ENCODE assay signal across 19 cellular contexts in the genomic region with DNA sequence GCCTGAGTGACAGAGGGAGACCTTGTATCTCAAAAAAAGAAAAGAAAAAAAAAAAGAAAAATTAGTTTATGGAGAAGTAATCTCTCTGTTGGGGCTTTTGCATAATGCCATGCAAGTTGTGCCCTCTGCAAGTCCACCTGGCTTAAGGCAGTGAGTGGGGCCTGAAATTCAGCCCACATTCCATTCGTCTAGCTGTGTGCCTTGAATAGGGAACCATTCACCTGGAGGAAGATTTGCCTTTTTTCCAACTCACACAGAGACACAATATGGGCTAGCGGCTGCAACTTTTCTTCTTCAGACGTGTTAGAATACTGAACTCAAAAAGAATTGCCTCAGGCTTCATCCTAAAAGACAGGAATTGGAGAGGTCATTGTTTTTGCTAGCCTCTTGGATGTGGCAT. TPM values are rescaled to one million over a fixed set of nuclear protein-coding genes. Genes with fewer than 3 reads are reported as not detected.
DNase-seq lines count a peak whose midpoint lies in the region; ATAC-seq and TF ChIP-seq lines count a peak whose summit lies in the region.
"Had no signal": no experiment of that assay in that cellular context is flagged by ENCODE, and none has a peak within 500 bp of the region (broad histone marks: within the 10 kb centered on the region; RNA-seq: fewer than 3 reads in every experiment).

No MANE protein-coding gene starts in this region.

- no peaks in the 10 kb centered on the region for H3K27me3 Mint-ChIP-seq in CD8-positive, alpha-beta T cell (ENCODE audit: low read depth)
- no peaks in the 10 kb centered on the region for H3K27me3 Mint-ChIP-seq in dendritic cell treated with granulocyte-macrophage colony-stimulating factor and Interleukin-4, amounts not matched to agents 40 ng/mL and 50 ng/mL, for 4 days
- no peaks in the 10 kb centered on the region for H3K27me3 Mint-ChIP-seq in CD14-positive monocyte (ENCODE audit: low read depth in 3 of 3)

- no peaks in the 10 kb centered on the region for H3K9me3 ChIP-seq in CD8-positive, alpha-beta T cell (ENCODE audit: low read length)
- no peaks in the 10 kb centered on the region for H3K9me3 ChIP-seq in HUES64 (ENCODE audit: insufficient read depth, low read depth, low read length)
- H3K9me3 ChIP-seq: A549 had no signal

- H3K27ac Mint-ChIP-seq in CD8-positive, alpha-beta T cell: peak overlapping the region; percentile 13
- peak overlapping the region; percentile 6 for H3K27ac Mint-ChIP-seq in dendritic cell treated with granulocyte-macrophage colony-stimulating factor and Interleukin-4, amounts not matched to agents 40 ng/mL and 50 ng/mL, for 4 days
- peak overlapping the region in 2 of 7 donors; percentile 1 to 86 for H3K27ac Mint-ChIP-seq in CD14-positive monocyte

- H3K9me3 Mint-ChIP-seq in CD8-positive, alpha-beta T cell: no peaks in the 10 kb centered on the region
- H3K9me3 Mint-ChIP-seq in dendritic cell treated with granulocyte-macrophage colony-stimulating factor and Interleukin-4, amounts not matched to agents 40 ng/mL and 50 ng/mL, for 4 days: no peaks in the 10 kb centered on the region
- peaks cover 0 to 2% (median 0%) of the 10 kb centered on the region in 7 donors for H3K9me3 Mint-ChIP-seq in CD14-positive monocyte

- H3K4me1 ChIP-seq in CD8-positive, alpha-beta T cell (ENCODE audit: insufficient read depth, low read length): no peaks in the 10 kb centered on the region
- peaks cover 24% of the 10 kb centered on the region for H3K4me1 ChIP-seq in HUES64 (ENCODE audit: insufficient read depth, low read length)
- H3K4me1 ChIP-seq: BLaER1 had no signal

- H3K9ac ChIP-seq in HUES64 (ENCODE audit: low read depth, low read length): no peak overlapping the region
- H3K9ac ChIP-seq: BLaER1 had no signal

- 44% methylated on average over 3 of the region's 3 CpGs for WGBS in HUES64

- H3K27ac ChIP-seq in CD8-positive, alpha-beta T cell (ENCODE audit: low read depth, low read length): no peak overlapping the region
- H3K27ac ChIP-seq in HUES64 (ENCODE audit: low read depth, low read length): peak overlapping the region; percentile 52; the same call in 1 of the 2 replicates
- H3K27ac ChIP-seq: A549, BLaER1 had no signal

- ATAC-seq in CD8-positive, alpha-beta T cell: no peak
- ATAC-seq in omental fat pad (ENCODE audit: low FRiP score): no peak
- ATAC-seq: A549, PC-3 had no signal

- no peak for DNase-seq in CD8-positive, alpha-beta T cell
- DNase-seq in iPS-NIHi7 (ENCODE audit: extremely low spot score): peak; percentile 16
- DNase-seq in CD14-positive monocyte (ENCODE audit: low spot score): no peak
- no peak for DNase-seq in omental fat pad (ENCODE audit: low spot score)
- no peak for DNase-seq in DMS153 treated with DMSO at 0.1 percent for 48 hours (lab: John Stamatoyannopoulos, UW; ENCODE audit: unreplicated experiment)
- DNase-seq in DMS79 treated with DMSO at 0.1 percent for 48 hours (lab: John Stamatoyannopoulos, UW): no peak
- DNase-seq: GF-D8, GOT3, IMR-90, NCI-H1417 treated with DMSO at 0.1 percent for 48 hours, NCI-H187 treated with DMSO at 0.1 percent for 48 hours, NCI-H526, PC-3, RPMI8226, SHP77 treated with DMSO at 0.1 percent for 48 hours had no signal

- H3K4me3 ChIP-seq in CD8-positive, alpha-beta T cell (ENCODE audit: low read depth, low read length): no peak overlapping the region
- H3K4me3 ChIP-seq in HUES64 (ENCODE audit: low read length): no peak overlapping the region
- H3K4me3 ChIP-seq: A549, BLaER1 had no signal

- CTCF ChIA-PET in CD8-positive, alpha-beta T cell (lab: Charles Lee): no interaction called here

- peaks cover 16% of the 10 kb centered on the region for H3K36me3 ChIP-seq in CD8-positive, alpha-beta T cell (ENCODE audit: insufficient read depth, low read length)
- H3K36me3 ChIP-seq in HUES64 (ENCODE audit: insufficient read depth, low read length): peaks cover 32% of the 10 kb centered on the region

- H3K36me3 Mint-ChIP-seq in CD8-positive, alpha-beta T cell: peaks cover 58% of the 10 kb centered on the region
- H3K36me3 Mint-ChIP-seq in dendritic cell treated with granulocyte-macrophage colony-stimulating factor and Interleukin-4, amounts not matched to agents 40 ng/mL and 50 ng/mL, for 4 days (ENCODE audit: low read depth): peaks cover 69% of the 10 kb centered on the region
- H3K36me3 Mint-ChIP-seq in CD14-positive monocyte: peaks cover 46 to 69% of the 10 kb centered on the region in 2 donors

- TF ChIP-seq CTCF in CD8-positive, alpha-beta T cell (IDR thresholded peaks at IDR 0.05): no peak
- TF ChIP-seq CTCF in CD14-positive monocyte (IDR thresholded peaks at IDR 0.05) (no peak), omental fat pad (IDR thresholded peaks at IDR 0.05) (no peak)

- intact Hi-C loops in CD8-positive, alpha-beta T cell (cut with DNase I, micrococcal nuclease): no loop called here
- intact Hi-C loops in dendritic cell treated with granulocyte-macrophage colony-stimulating factor and Interleukin-4, amounts not matched to agents 40 ng/mL and 50 ng/mL, for 4 days (cut with micrococcal nuclease): no loop called here
- intact Hi-C loops in CD14-positive monocyte (cut with micrococcal nuclease): no loop called here

- POLR2A ChIA-PET in CD8-positive, alpha-beta T cell (lab: Charles Lee): no interaction called here

- H3K27me3 ChIP-seq in CD8-positive, alpha-beta T cell (ENCODE audit: insufficient read depth, low read length): no peaks in the 10 kb centered on the region
- no peaks in the 10 kb centered on the region for H3K27me3 ChIP-seq in HUES64 (ENCODE audit: insufficient read depth, low read length)
- H3K27me3 ChIP-seq: BLaER1 had no signal

- no peak overlapping the region for H3K4me3 Mint-ChIP-seq in CD8-positive, alpha-beta T cell
- no peak overlapping the region for H3K4me3 Mint-ChIP-seq in dendritic cell treated with granulocyte-macrophage colony-stimulating factor and Interleukin-4, amounts not matched to agents 40 ng/mL and 50 ng/mL, for 4 days
- no peak overlapping the region for H3K4me3 Mint-ChIP-seq in CD14-positive monocyte

- peaks cover 22% of the 10 kb centered on the region for H3K4me1 Mint-ChIP-seq in CD8-positive, alpha-beta T cell (ENCODE audit: low read depth)
- no peaks in the 10 kb centered on the region for H3K4me1 Mint-ChIP-seq in dendritic cell treated with granulocyte-macrophage colony-stimulating factor and Interleukin-4, amounts not matched to agents 40 ng/mL and 50 ng/mL, for 4 days (ENCODE audit: low read depth)
- H3K4me1 Mint-ChIP-seq in CD14-positive monocyte: peaks cover 16% of the 10 kb centered on the region

RNA-seq across cellular contexts. Expression of a gene that starts 55.5 kb away (rescaled TPM):
- total RNA-seq in CD8-positive, alpha-beta T cell: 10 to 100 TPM; 32.0 to 36.6 TPM
- polyA plus RNA-seq in HUES64 (2013, experiment 1 of 2): 14.3 TPM
- polyA plus RNA-seq in HUES64 (2013, experiment 2 of 2): 16.4 TPM
- polyA plus RNA-seq in CD14-positive monocyte: 10 to 100 TPM; 48.6 to 57.7 TPM
- 10 to 100 TPM; 39.0 to 73.5 (median 53.7) TPM for total RNA-seq in omental fat pad
